In genomic region chrX:125940985-125941384, GRCh38 we compare ENCODE assay signal across 33 cellular contexts.
DNase-seq lines count a peak whose midpoint lies in the region; ATAC-seq and TF ChIP-seq lines count a peak whose summit lies in the region.
"Had no signal": no experiment of that assay in that cellular context is flagged by ENCODE, and none has a peak within 500 bp of the region (broad histone marks: within the 10 kb centered on the region; RNA-seq: fewer than 3 reads in every experiment).

No MANE protein-coding gene starts in this region.

- H3K4me1 Mint-ChIP-seq in GM23338: no peaks in the 10 kb centered on the region
- no peaks in the 10 kb centered on the region for H3K4me1 Mint-ChIP-seq in stimulated activated naive B cell treated with anti-CD40 and anti-IgM and Interleukin-4, amounts not matched to agents 10 μg/mL and 1 μg/mL and 100 μg/mL, for 72 hours
- H3K4me1 Mint-ChIP-seq: B cell; CD14-positive monocyte; CD4-positive, alpha-beta memory T cell; CD4-positive, CD25-positive, alpha-beta regulatory T cell; CD8-positive, alpha-beta memory T cell had no signal

- no peaks in the 10 kb centered on the region for H4K20me1 ChIP-seq in GM23338 (replicated peaks; ENCODE audit: insufficient read depth)
- H4K20me1 ChIP-seq: BLaER1; BLaER1 treated with 17β-estradiol and CSF1 and Interleukin-3, amounts not matched to agents 10 nM and 100 nM had no signal

- no peaks in the 10 kb centered on the region for H3K27me3 Mint-ChIP-seq in GM23338 (ENCODE audit: insufficient read depth, low read depth, poor library complexity)
- no peaks in the 10 kb centered on the region for H3K27me3 Mint-ChIP-seq in stimulated activated naive B cell treated with anti-CD40 and anti-IgM and Interleukin-4, amounts not matched to agents 10 μg/mL and 1 μg/mL and 100 μg/mL, for 72 hours
- H3K27me3 Mint-ChIP-seq: B cell; CD4-positive, alpha-beta memory T cell; CD4-positive, alpha-beta T cell; CD4-positive, CD25-positive, alpha-beta regulatory T cell; CD8-positive, alpha-beta memory T cell had no signal

- no peak overlapping the region for H3K4me3 Mint-ChIP-seq in GM23338
- H3K4me3 Mint-ChIP-seq in stimulated activated naive B cell treated with anti-CD40 and anti-IgM and Interleukin-4, amounts not matched to agents 10 μg/mL and 1 μg/mL and 100 μg/mL, for 72 hours: no peak overlapping the region
- H3K4me3 Mint-ChIP-seq: B cell; CD14-positive monocyte; CD4-positive, alpha-beta memory T cell; CD4-positive, alpha-beta T cell; CD4-positive, CD25-positive, alpha-beta regulatory T cell; CD8-positive, alpha-beta memory T cell; CD8-positive, alpha-beta T cell had no signal

- H3K27ac ChIP-seq in GM23338 (ENCODE audit: low read depth): no peak overlapping the region
- H3K27ac ChIP-seq: 22Rv1; A549; BLaER1; BLaER1 treated with 17β-estradiol and CSF1 and Interleukin-3, amounts not matched to agents 10 nM and 100 nM; C4-2B had no signal

- H3K27me3 ChIP-seq in GM23338 (ENCODE audit: insufficient read depth): no peaks in the 10 kb centered on the region
- H3K27me3 ChIP-seq: BE2C had no signal

- H2AFZ ChIP-seq in GM23338: no peak overlapping the region

- H3K4me1 ChIP-seq in GM23338 (ENCODE audit: insufficient read depth): no peaks in the 10 kb centered on the region
- H3K4me1 ChIP-seq: A549; BE2C; BLaER1; BLaER1 treated with 17β-estradiol and CSF1 and Interleukin-3, amounts not matched to agents 10 nM and 100 nM; Caco-2 had no signal

- H3F3A ChIP-seq in GM23338 (replicated peaks; ENCODE audit: low read depth): no peaks in the 10 kb centered on the region

- no peaks in the 10 kb centered on the region for H3K36me3 ChIP-seq in GM23338 (ENCODE audit: insufficient read depth)
- H3K36me3 ChIP-seq: BE2C; BLaER1; BLaER1 treated with 17β-estradiol and CSF1 and Interleukin-3, amounts not matched to agents 10 nM and 100 nM had no signal

- H3K27ac Mint-ChIP-seq in GM23338: no peak overlapping the region
- H3K27ac Mint-ChIP-seq in stimulated activated naive B cell treated with anti-CD40 and anti-IgM and Interleukin-4, amounts not matched to agents 10 μg/mL and 1 μg/mL and 100 μg/mL, for 72 hours: peak overlapping the region; percentile 22
- H3K27ac Mint-ChIP-seq: B cell; CD14-positive monocyte; CD4-positive, alpha-beta memory T cell; CD4-positive, alpha-beta T cell; CD4-positive, CD25-positive, alpha-beta regulatory T cell; CD8-positive, alpha-beta memory T cell; CD8-positive, alpha-beta T cell had no signal

- no peaks in the 10 kb centered on the region for H3K9me2 ChIP-seq in GM23338 (ENCODE audit: insufficient read depth)

- peaks cover 17% of the 10 kb centered on the region; the same call in 2 of the 3 replicates for H3K9me3 Mint-ChIP-seq in GM23338
- H3K9me3 Mint-ChIP-seq in stimulated activated naive B cell treated with anti-CD40 and anti-IgM and Interleukin-4, amounts not matched to agents 10 μg/mL and 1 μg/mL and 100 μg/mL, for 72 hours: peaks cover 4 to 6% of the 10 kb centered on the region in 2 donors
- H3K9me3 Mint-ChIP-seq: CD4-positive, alpha-beta T cell; CD8-positive, alpha-beta T cell had no signal

- H3K79me2 ChIP-seq in GM23338 (replicated peaks; ENCODE audit: insufficient read depth): no peaks in the 10 kb centered on the region

- peak; percentile 1 for DNase-seq in GM23338 (ENCODE audit: low spot score)
- DNase-seq in OCI-M1 (lab: John Stamatoyannopoulos, UW): peak; percentile 0
- no peak for DNase-seq in stimulated activated naive B cell treated with anti-CD40 and anti-IgM and Interleukin-4, amounts not matched to agents 10 μg/mL and 1 μg/mL and 100 μg/mL, for 72 hours
- DNase-seq in T-helper 2 cell: no peak
- DNase-seq in DMS114 treated with DMSO at 0.1 percent for 48 hours (lab: John Stamatoyannopoulos, UW; ENCODE audit: unreplicated experiment): no peak
- DNase-seq: 8988T; ACHN; AML-193; BE2C; C1 segment of cervical spinal cord; Caco-2; Calu3; CD4-positive, alpha-beta T cell; CD4-positive, CD25-positive, alpha-beta regulatory T cell; CD8-positive, alpha-beta memory T cell; CD8-positive, alpha-beta T cell; COR-L47; DMS 273 treated with DMSO at 0.1 percent for 48 hours; DMS153; DMS53; DMS79; DMS79 treated with DMSO at 0.1 percent for 48 hours; DND-41; EL had no signal

- H3K4me2 ChIP-seq in GM23338: no peak overlapping the region
- H3K4me2 ChIP-seq: A549; BLaER1; BLaER1 treated with 17β-estradiol and CSF1 and Interleukin-3, amounts not matched to agents 10 nM and 100 nM had no signal

- peaks cover 6% of the 10 kb centered on the region; the same call in 2 of the 3 replicates for H3K36me3 Mint-ChIP-seq in GM23338 (ENCODE audit: low read depth)
- no peaks in the 10 kb centered on the region for H3K36me3 Mint-ChIP-seq in stimulated activated naive B cell treated with anti-CD40 and anti-IgM and Interleukin-4, amounts not matched to agents 10 μg/mL and 1 μg/mL and 100 μg/mL, for 72 hours
- H3K36me3 Mint-ChIP-seq: CD14-positive monocyte; CD4-positive, alpha-beta memory T cell; CD4-positive, CD25-positive, alpha-beta regulatory T cell; CD8-positive, alpha-beta memory T cell; CD8-positive, alpha-beta T cell had no signal

- ATAC-seq in GM23338 (no peak), GM21381 (IDR thresholded peaks at IDR 0.05; ENCODE audit: unreplicated experiment) (no peak)
- no peak for ATAC-seq in stimulated activated naive B cell treated with anti-CD40 and anti-IgM and Interleukin-4, amounts not matched to agents 10 μg/mL and 1 μg/mL and 100 μg/mL, for 72 hours (replicated peaks)
- ATAC-seq: A549; CD8-positive, alpha-beta T cell had no signal

- H3K4me3 ChIP-seq in GM23338: no peak overlapping the region
- H3K4me3 ChIP-seq: A549; BLaER1; BLaER1 treated with 17β-estradiol and CSF1 and Interleukin-3, amounts not matched to agents 10 nM and 100 nM had no signal

- TF ChIP-seq CTCF in GM23338 (conservative IDR thresholded peaks at IDR 0.05; ENCODE audit: low read depth in 2 of 2): no peak

TF ChIP-seq in GM23338, 12 proteins besides CTCF, POLR2A, EP300 and RAD21 (continues in another document):
- no peak for TF ChIP-seq REST (IDR thresholded peaks at IDR 0.05; ENCODE audit: unreplicated experiment)
- TF ChIP-seq ZNF331 (CRISPR knock-in tag; IDR thresholded peaks at IDR 0.05; ENCODE audit: low read depth): no peak
- TF ChIP-seq EZH2 (IDR thresholded peaks at IDR 0.05; ENCODE audit: low read depth, unreplicated experiment): no peak
- TF ChIP-seq NANOG (IDR thresholded peaks at IDR 0.05; ENCODE audit: borderline replicate concordance): no peak
- no peak for TF ChIP-seq EZH2phosphoT487 (IDR thresholded peaks at IDR 0.05; ENCODE audit: unreplicated experiment)
- no peak for TF ChIP-seq POLR2AphosphoS5 (IDR thresholded peaks at IDR 0.05; ENCODE audit: low read depth)
- no peak for TF ChIP-seq ETS1 (IDR thresholded peaks at IDR 0.05)
- TF ChIP-seq CREB1 (CRISPR knock-in tag; IDR thresholded peaks at IDR 0.05; ENCODE audit: low read depth): no peak
- TF ChIP-seq STAT1 (IDR thresholded peaks at IDR 0.05; ENCODE audit: unreplicated experiment): no peak
- TF ChIP-seq ZNF114 (CRISPR knock-in tag; IDR thresholded peaks at IDR 0.05): no peak
- TF ChIP-seq JUNB (IDR thresholded peaks at IDR 0.05; ENCODE audit: unreplicated experiment): no peak

Comparison
In these comparisons a context has a peak if more than half of its experiments do, and no peak if none do; other contexts are left out.
1. DNase-seq: peak in GM23338 (single experiment) and OCI-M1 (single experiment); none in stimulated activated naive B cell treated with anti-CD40 and anti-IgM and Interleukin-4, amounts not matched to agents 10 μg/mL and 1 μg/mL and 100 μg/mL, for 72 hours (single experiment), T-helper 2 cell (0 of 5) and DMS114 treated with DMSO at 0.1 percent for 48 hours (single experiment).